In the genomic region with DNA sequence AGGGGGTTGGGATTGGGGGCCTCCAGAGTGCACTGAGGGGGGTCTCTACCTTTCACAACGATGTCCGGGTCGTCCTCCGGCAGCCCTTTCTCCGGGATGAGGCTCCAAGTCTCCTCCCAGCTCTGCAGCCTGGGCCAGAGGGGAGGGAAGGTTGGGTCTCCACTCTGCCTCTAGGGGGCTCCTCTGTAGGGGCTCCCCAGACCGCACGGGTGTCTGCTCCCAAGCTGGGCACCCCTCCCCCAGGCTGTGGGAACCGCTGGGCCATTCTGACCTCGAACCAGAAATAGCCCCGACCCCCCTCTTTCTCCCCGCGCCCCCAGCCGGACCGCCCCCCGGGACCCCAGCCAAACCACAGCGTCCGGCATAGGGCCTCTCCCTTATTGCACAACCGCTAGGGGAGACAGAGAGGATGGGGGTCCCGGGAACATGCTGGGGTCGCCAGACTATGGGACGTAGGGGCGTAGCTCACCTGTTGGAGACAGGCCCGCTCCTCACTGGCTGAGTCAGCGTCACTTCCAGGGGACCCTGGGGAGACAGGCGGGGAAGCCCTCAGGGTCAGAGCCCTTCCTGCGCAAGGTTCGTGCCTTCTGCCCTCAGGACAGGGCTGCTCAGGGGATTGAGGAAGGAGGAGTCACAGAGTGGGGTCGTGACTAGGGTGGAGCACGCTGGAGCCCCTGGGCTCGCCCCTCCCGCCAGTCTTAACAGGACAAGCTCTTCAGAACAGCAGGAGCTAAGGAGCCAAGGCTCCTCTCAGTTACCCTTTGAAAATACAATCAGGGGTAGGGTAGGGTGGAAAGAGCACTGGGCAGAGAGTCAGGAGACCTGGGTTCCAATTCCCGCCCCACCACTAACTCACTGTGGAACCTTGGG, we compare ENCODE assay signal across 8 cellular contexts. TPM values are rescaled to one million over a fixed set of nuclear protein-coding genes. Genes with fewer than 3 reads are reported as not detected.
A peak's percentile ranks its signal among the peaks of the same experiment; 100 is the strongest.
DNase-seq lines count a peak whose midpoint lies in the region; TF ChIP-seq lines count a peak whose summit lies in the region.

No MANE protein-coding gene starts in this region.

- no peak for TF ChIP-seq POLR2A in tibial nerve (IDR thresholded peaks at IDR 0.05)

- H3K9ac ChIP-seq in MM.1S (ENCODE audit: low read length), result peak overlapping the region; percentile 92; the same call in 1 of the 2 replicates

- peak overlapping the region; percentile 94 for H3K4me2 ChIP-seq in MM.1S (ENCODE audit: low read depth, low read length)

- peak overlapping the region; percentile 100; the same call in 1 of the 2 replicates for H3K4me3 ChIP-seq in MM.1S (ENCODE audit: low read length)
- H3K4me3 ChIP-seq in tibial nerve, result peak overlapping the region; percentile 50 to 98 (median 72)

- H3K36me3 ChIP-seq in MM.1S (replicated peaks; ENCODE audit: insufficient read depth, low read length), result peaks cover 15% of the 10 kb centered on the region
- peaks cover 0 to 47% (median 0%) of the 10 kb centered on the region in 3 donors for H3K36me3 ChIP-seq in tibial nerve

- H3K4me1 ChIP-seq in MM.1S (ENCODE audit: low read length) (0 out of 2 replicates have a peak, but pooled peaks cover 6% of the 10 kb centered on the region), tibial nerve (peaks cover 4 to 81% (median 35%) of the 10 kb centered on the region in 4 donors)

- WGBS in tibial nerve, 2 donors, result 15 to 18% methylated on average over 23 to 26 of the region's 32 CpGs

- no peaks in the 10 kb centered on the region for H3K9me2 ChIP-seq in MM.1S (replicated peaks; ENCODE audit: insufficient read depth, low read length)

- in situ Hi-C loops in T47D (cut with HindIII; ENCODE audit: low pct_unique_long_range_greater_than_20kb, low sequenced_read_pairs), result no loop called here

- TF ChIP-seq CTCF in MM.1S (IDR thresholded peaks at IDR 0.05; ENCODE audit: low read length), result peak; percentile 27
- peak; percentile 29 to 44 (median 41) for TF ChIP-seq CTCF in tibial nerve (IDR thresholded peaks at IDR 0.05)

- H3K9me3 ChIP-seq in MM.1S (replicated peaks; ENCODE audit: insufficient read depth, low read length) (no peaks in the 10 kb centered on the region), tibial nerve (no peaks in the 10 kb centered on the region)

- peak in 1 of 2 donors; percentile 34 for TF ChIP-seq EP300 in tibial nerve (IDR thresholded peaks at IDR 0.05)

- H3K27me3 ChIP-seq in MM.1S (replicated peaks; ENCODE audit: insufficient read depth, low read length), result no peaks in the 10 kb centered on the region
- H3K27me3 ChIP-seq in layer of hippocampus (ENCODE audit: control insufficient read depth, insufficient read depth, low read length), result no peaks in the 10 kb centered on the region
- no peaks in the 10 kb centered on the region for H3K27me3 ChIP-seq in tibial nerve

- peaks cover 13% of the 10 kb centered on the region for H3F3A ChIP-seq in MM.1S (ENCODE audit: insufficient read depth, low read length)

- peaks cover 78% of the 10 kb centered on the region for H3K79me2 ChIP-seq in MM.1S (ENCODE audit: low read length)

- DNase-seq in NCI-H1436 (lab: John Stamatoyannopoulos, UW) (peak; percentile 11), NCI-H1436 treated with DMSO at 0.1 percent for 48 hours (lab: John Stamatoyannopoulos, UW) (no peak), MM.1S (no peak), T47D (ENCODE audit: low read depth in 1 of 2, low spot score in 1 of 2) (peak; percentile 63 to 89), tibial nerve (ENCODE audit: low spot score in 2 of 2) (no peak), T1000 (lab: John Stamatoyannopoulos, UW) (no peak), pons (ENCODE audit: low spot score) (no peak)

- no peak overlapping the region for H2AFZ ChIP-seq in MM.1S (ENCODE audit: low read length)

- H4K20me1 ChIP-seq in MM.1S (ENCODE audit: insufficient read depth, low read length), result no peaks in the 10 kb centered on the region

- no peak overlapping the region for H3K27ac ChIP-seq in MM.1S (ENCODE audit: low read length)
- H3K27ac ChIP-seq in layer of hippocampus (ENCODE audit: low read depth, low read length), result peak overlapping the region; percentile 57
- peak overlapping the region; percentile 46 to 97 (median 72) for H3K27ac ChIP-seq in tibial nerve

RNA-seq across cellular contexts. Expression of a gene that starts 2.7 kb away (rescaled TPM):
- total RNA-seq in tibial nerve, result 10 to 100 TPM; 32.4 to 57.7 (median 46.1) TPM

RNA-seq across cellular contexts. Expression of a gene that starts 7.5 kb away (rescaled TPM):
- 10 to 100 TPM in 1 of 4 donors, 1 to 10 TPM in 3; 3.7 to 11.1 (median 7.1) TPM for total RNA-seq in tibial nerve

RNA-seq across cellular contexts. Expression of a gene that starts 8.2 kb away (rescaled TPM):
- total RNA-seq in tibial nerve, result 10 to 100 TPM in 2 of 4 donors, 1 to 10 TPM in 2; 6.3 to 21.0 (median 12.6) TPM

RNA-seq across cellular contexts. Expression of a gene that starts 15.0 kb away (rescaled TPM):
- total RNA-seq in tibial nerve, result 10 to 100 TPM; 48.2 to 92.4 (median 77.6) TPM

Comparison
In these comparisons a context has a peak if more than half of its experiments do, and no peak if none do; other contexts are left out.
1. DNase-seq: peak in NCI-H1436 (single experiment) and T47D (2 of 2); none in NCI-H1436 treated with DMSO at 0.1 percent for 48 hours (single experiment), MM.1S (single experiment), tibial nerve (0 of 2), T1000 (single experiment) and pons (single experiment).